12 cellular contexts compared by ENCODE assay signal in genomic region chr14:68408680-68409079, GRCh38.
DNase-seq lines count a peak whose midpoint lies in the region; ATAC-seq, FAIRE-seq and TF ChIP-seq lines count a peak whose summit lies in the region.
"Had no signal": no experiment of that assay in that cellular context is flagged by ENCODE, and none has a peak within 500 bp of the region (broad histone marks: within the 10 kb centered on the region; RNA-seq: fewer than 3 reads in every experiment).

No MANE protein-coding gene starts in this region.

- H3K36me3 ChIP-seq in left lung, result no peaks in the 10 kb centered on the region

- peaks cover 11 to 17% of the 10 kb centered on the region in 2 donors for H3K4me1 ChIP-seq in left lung

- no peak for ATAC-seq in left lung

- peak; percentile 22 for TF ChIP-seq CTCF in AG09309 (IDR thresholded peaks at IDR 0.05; ENCODE audit: control insufficient read depth, insufficient read depth, low read depth, low read length, missing control alignments)
- no peak for TF ChIP-seq CTCF in glutamatergic neuron (IDR thresholded peaks at IDR 0.05; ENCODE audit: partially characterized antibody, unreplicated experiment)
- no peak for TF ChIP-seq CTCF in left lung (IDR thresholded peaks at IDR 0.05)

- H3K4me3 ChIP-seq in AG09309 (ENCODE audit: control insufficient read depth, low read depth, low read length) (no peak overlapping the region), left lung (no peak overlapping the region)

- DNase-seq in AG09309 (ENCODE audit: low read depth), result no peak
- no peak for DNase-seq in GM18507 (ENCODE audit: extremely low spot score, insufficient read length, low read depth)
- peak; percentile 54 for DNase-seq in SK-MEL-5 (ENCODE audit: low read depth, low spot score)
- DNase-seq in frontal cortex (ENCODE audit: low spot score in 2 of 2), result no peak
- DNase-seq in glutamatergic neuron, result no peak
- DNase-seq in activated T-helper 1 cell treated with anti-CD3 and anti-CD28 coated beads, Interleukin-12 subunit alpha, Interleukin-12 subunit beta, Interleukin-2, Interleukin-4 antibody, amounts not matched to agents 30 ng/mL and 10 ng/mL and 1 ng/mL, durations not matched to agents 14 hours and 24 hours and 36 hours (ENCODE audit: low spot score), result no peak
- DNase-seq in left lung, result no peak
- no peak for DNase-seq in C1 segment of cervical spinal cord (lab: John Stamatoyannopoulos, UW)
- DNase-seq: activated naive CD4-positive, alpha-beta T cell; mammary epithelial cell; NCI-H1105; T-helper 1 cell had no signal

- intact Hi-C loops in activated T-helper 1 cell treated with anti-CD3 and anti-CD28 coated beads, Interleukin-12 subunit alpha, Interleukin-12 subunit beta, Interleukin-2, Interleukin-4 antibody, amounts not matched to agents 30 ng/mL and 10 ng/mL and 1 ng/mL, durations not matched to agents 14 hours and 24 hours and 36 hours (cut with micrococcal nuclease), result loop anchor here (2.0 to 10.0 kb wide), 5 partner anchors 56 to 464 kb away; partner anchors contain the start of gene ZFP36L1
- intact Hi-C loops in left lung (cut with DNase I), result no loop called here

- peaks cover 2% of the 10 kb centered on the region for H3K27me3 Mint-ChIP-seq in glutamatergic neuron (ENCODE audit: unreplicated experiment)
- no peaks in the 10 kb centered on the region for H3K27me3 Mint-ChIP-seq in activated T-helper 1 cell treated with anti-CD3 and anti-CD28 coated beads, Interleukin-12 subunit alpha, Interleukin-12 subunit beta, Interleukin-2, Interleukin-4 antibody, amounts not matched to agents 30 ng/mL and 10 ng/mL and 1 ng/mL, durations not matched to agents 14 hours and 24 hours and 36 hours (ENCODE audit: insufficient read depth)

- FAIRE-seq in GM18507 (lab: Jason Lieb, UNC), result peak; percentile 88
- FAIRE-seq in frontal cortex (lab: Jason Lieb, UNC), result peak; percentile 26

- no peaks in the 10 kb centered on the region for H3K27me3 ChIP-seq in left lung

- peak overlapping the region in 1 of 2 donors; percentile 10 for H3K27ac ChIP-seq in left lung

- H3K27ac Mint-ChIP-seq in glutamatergic neuron (ENCODE audit: unreplicated experiment), result no peak overlapping the region
- H3K27ac Mint-ChIP-seq in activated T-helper 1 cell treated with anti-CD3 and anti-CD28 coated beads, Interleukin-12 subunit alpha, Interleukin-12 subunit beta, Interleukin-2, Interleukin-4 antibody, amounts not matched to agents 30 ng/mL and 10 ng/mL and 1 ng/mL, durations not matched to agents 14 hours and 24 hours and 36 hours, result no peak overlapping the region

- H3K36me3 Mint-ChIP-seq in glutamatergic neuron (ENCODE audit: unreplicated experiment), result no peaks in the 10 kb centered on the region
- H3K36me3 Mint-ChIP-seq in activated T-helper 1 cell treated with anti-CD3 and anti-CD28 coated beads, Interleukin-12 subunit alpha, Interleukin-12 subunit beta, Interleukin-2, Interleukin-4 antibody, amounts not matched to agents 30 ng/mL and 10 ng/mL and 1 ng/mL, durations not matched to agents 14 hours and 24 hours and 36 hours (ENCODE audit: low read depth), result no peaks in the 10 kb centered on the region

- in situ Hi-C loops in SK-MEL-5 (cut with HindIII; ENCODE audit: low pct_unique_long_range_greater_than_20kb, low sequenced_read_pairs), result no loop called here

- no peaks in the 10 kb centered on the region for H3K9me3 Mint-ChIP-seq in glutamatergic neuron (ENCODE audit: unreplicated experiment)
- no peaks in the 10 kb centered on the region for H3K9me3 Mint-ChIP-seq in activated T-helper 1 cell treated with anti-CD3 and anti-CD28 coated beads, Interleukin-12 subunit alpha, Interleukin-12 subunit beta, Interleukin-2, Interleukin-4 antibody, amounts not matched to agents 30 ng/mL and 10 ng/mL and 1 ng/mL, durations not matched to agents 14 hours and 24 hours and 36 hours

- H3K4me3 Mint-ChIP-seq in glutamatergic neuron (ENCODE audit: unreplicated experiment), result no peak overlapping the region
- H3K4me3 Mint-ChIP-seq in activated T-helper 1 cell treated with anti-CD3 and anti-CD28 coated beads, Interleukin-12 subunit alpha, Interleukin-12 subunit beta, Interleukin-2, Interleukin-4 antibody, amounts not matched to agents 30 ng/mL and 10 ng/mL and 1 ng/mL, durations not matched to agents 14 hours and 24 hours and 36 hours, result no peak overlapping the region

- no peaks in the 10 kb centered on the region for H3K4me1 Mint-ChIP-seq in glutamatergic neuron (ENCODE audit: low read depth, unreplicated experiment)
- H3K4me1 Mint-ChIP-seq in activated T-helper 1 cell treated with anti-CD3 and anti-CD28 coated beads, Interleukin-12 subunit alpha, Interleukin-12 subunit beta, Interleukin-2, Interleukin-4 antibody, amounts not matched to agents 30 ng/mL and 10 ng/mL and 1 ng/mL, durations not matched to agents 14 hours and 24 hours and 36 hours (ENCODE audit: low read depth), result peaks cover 34% of the 10 kb centered on the region

- no peaks in the 10 kb centered on the region for H3K9me3 ChIP-seq in left lung
